Comparison of ENCODE assay signal across 16 cellular contexts in genomic region chr16:20734782-20735181, GRCh38. TPM values are rescaled to one million over a fixed set of nuclear protein-coding genes. Genes with fewer than 3 reads are reported as not detected.
A peak's percentile ranks its signal among the peaks of the same experiment; 100 is the strongest.
DNase-seq lines count a peak whose midpoint lies in the region; ATAC-seq, FAIRE-seq and TF ChIP-seq lines count a peak whose summit lies in the region.
"Had no signal": no experiment of that assay in that cellular context is flagged by ENCODE, and none has a peak within 500 bp of the region (broad histone marks: within the 10 kb centered on the region; RNA-seq: fewer than 3 reads in every experiment).

No MANE protein-coding gene starts in this region.

- H3K9me3 Mint-ChIP-seq in activated naive CD4-positive, alpha-beta T cell treated with anti-CD3 and anti-CD28 coated beads, Interleukin-2, amount 50 U/mL, for 24 hours = no peaks in the 10 kb centered on the region
- H3K9me3 Mint-ChIP-seq: GM23338 had no signal

- H3K79me2 ChIP-seq in GM12878 (ENCODE audit: control insufficient read depth, insufficient read depth, low read length) = peaks cover 11% of the 10 kb centered on the region

- H3K4me2 ChIP-seq in GM12878 (ENCODE audit: control insufficient read depth, insufficient read depth) = no peak overlapping the region
- H3K4me2 ChIP-seq: GM23338 had no signal

- no peak overlapping the region for H3K4me3 Mint-ChIP-seq in activated naive CD4-positive, alpha-beta T cell treated with anti-CD3 and anti-CD28 coated beads, Interleukin-2, amount 50 U/mL, for 24 hours
- H3K4me3 Mint-ChIP-seq: GM23338 had no signal

- H3K4me3 ChIP-seq in GM12878 (no peak overlapping the region), lower lobe of right lung (no peak overlapping the region), tibial artery (no peak overlapping the region)
- H3K4me3 ChIP-seq: GM23338 had no signal

- H4K20me1 ChIP-seq in GM12878 (ENCODE audit: control insufficient read depth, insufficient read depth) = no peaks in the 10 kb centered on the region

- in situ Hi-C loops in GM12878 (cut with MboI) = no loop called here

- POLR2A ChIA-PET in GM12878 (lab: Charles Lee) = no interaction called here

- ATAC-seq in GM12878 (no peak), lower lobe of right lung (peak in 1 of 2 donors; percentile 40), GM21367 (IDR thresholded peaks at IDR 0.05; ENCODE audit: unreplicated experiment) (no peak)
- ATAC-seq: GM23338 had no signal

- peak overlapping the region; percentile 85 for H3K27ac Mint-ChIP-seq in activated naive CD4-positive, alpha-beta T cell treated with anti-CD3 and anti-CD28 coated beads, Interleukin-2, amount 50 U/mL, for 24 hours
- H3K27ac Mint-ChIP-seq: GM23338 had no signal

- H3K36me3 Mint-ChIP-seq in activated naive CD4-positive, alpha-beta T cell treated with anti-CD3 and anti-CD28 coated beads, Interleukin-2, amount 50 U/mL, for 24 hours = peaks cover 14% of the 10 kb centered on the region

- peaks cover 37% of the 10 kb centered on the region for H3K4me1 Mint-ChIP-seq in activated naive CD4-positive, alpha-beta T cell treated with anti-CD3 and anti-CD28 coated beads, Interleukin-2, amount 50 U/mL, for 24 hours
- H3K4me1 Mint-ChIP-seq: GM23338 had no signal

- H3K36me3 ChIP-seq in GM12878 (ENCODE audit: control insufficient read depth in 2 of 2, insufficient read depth in 2 of 2, low read length in 1 of 2) (peaks cover 0 to 32% of the 10 kb centered on the region in 2 experiments; a peak in 2 of 4 replicates), lower lobe of right lung (peaks cover 57% of the 10 kb centered on the region), tibial artery (peaks cover 47 to 57% (median 48%) of the 10 kb centered on the region in 3 donors)

- SMC1A ChIA-PET in GM12878 (lab: Charles Lee; ENCODE audit: uncharacterized antibody, unreplicated experiment) = no interaction called here

- no peak overlapping the region for H3K9ac ChIP-seq in GM12878 (ENCODE audit: control insufficient read depth, insufficient read depth, low read length)

- TF ChIP-seq EP300 in GM12878 (IDR thresholded peaks at IDR 0.05; ENCODE audit: borderline replicate concordance in 1 of 2, control insufficient read depth in 1 of 2, low read depth in 2 of 2, low read length in 2 of 2) = no peak

- no peak overlapping the region for H2AFZ ChIP-seq in GM12878 (ENCODE audit: control insufficient read depth, low read depth, low read length)
- H2AFZ ChIP-seq: GM23338 had no signal

- BruUV-seq in GM12878 (replicated peaks; lab: Mats Ljungman, UMichigan) = no TSS peak

- H3K9me3 ChIP-seq in GM12878 (replicated peaks; ENCODE audit: control insufficient read depth, insufficient read depth, low read length) = no peaks in the 10 kb centered on the region
- H3K9me3 ChIP-seq in lower lobe of right lung = no peaks in the 10 kb centered on the region
- no peaks in the 10 kb centered on the region for H3K9me3 ChIP-seq in tibial artery

- H3K4me1 ChIP-seq in GM12878 (ENCODE audit: control insufficient read depth, insufficient read depth, low read length) (peaks cover under 1% of the 10 kb centered on the region; the same call in 1 of the 2 replicates), lower lobe of right lung (peaks cover 39% of the 10 kb centered on the region), tibial artery (peaks cover 0 to 46% (median 4%) of the 10 kb centered on the region in 4 donors)

- RAD21 ChIA-PET in GM12878 (lab: Charles Lee; ENCODE audit: unreplicated experiment) = no interaction called here

- no peak for DNase-seq in activated naive CD4-positive, alpha-beta T cell (lab: John Stamatoyannopoulos, UW)
- DNase-seq in GM12878 (ENCODE audit: low read depth, low spot score) (no peak), lower lobe of right lung (no peak), tibial artery (no peak), NCI-H2029 treated with DMSO at 0.1 percent for 48 hours (lab: John Stamatoyannopoulos, UW) (no peak)
- DNase-seq: AML-193; Calu3; DMS79; NCI-H146; NCI-H226; NCI-H526; NK-92 treated with Interleukin-12 subunit alpha and Interleukin-12 subunit beta, amount 100 ng/mL, for 24 hours had no signal

- 49% methylated on average over 3 of the region's 3 CpGs for WGBS in GM12878 (ENCODE audit: insufficient coverage, insufficient replicate concordance, low lambda C conversion rate, missing lambda C conversion rate)

- CTCF ChIA-PET in GM12878 (lab: Yijun Ruan, JAX) = interaction anchor here (0.8 to 1.2 kb wide), 2 partner anchors 30 to 40 kb away, joined by 3 read pairs; no protein-coding TSS in a partner anchor

- intact Hi-C loops in GM12878 (cut with micrococcal nuclease; ENCODE audit: unreplicated experiment) = no loop called here
- intact Hi-C loops in lower lobe of right lung (cut with DNase I) = no loop called here
- intact Hi-C loops in tibial artery (cut with DNase I; ENCODE audit: low total_unique reads) = no loop called here

- H3K27me3 ChIP-seq in GM12878 (replicated peaks in 1 of 2; ENCODE audit: control insufficient read depth in 2 of 2, insufficient read depth in 2 of 2, low read length in 1 of 2) = no peaks in the 10 kb centered on the region
- H3K27me3 ChIP-seq in lower lobe of right lung (ENCODE audit: low read depth) = no peaks in the 10 kb centered on the region
- no peaks in the 10 kb centered on the region for H3K27me3 ChIP-seq in tibial artery

- no peak for TF ChIP-seq RAD21 in GM12878 (IDR thresholded peaks at IDR 0.05; ENCODE audit: insufficient read depth, low read depth, low read length)

- no peaks in the 10 kb centered on the region for H3K27me3 Mint-ChIP-seq in activated naive CD4-positive, alpha-beta T cell treated with anti-CD3 and anti-CD28 coated beads, Interleukin-2, amount 50 U/mL, for 24 hours

- FAIRE-seq in GM12878 (lab: Jason Lieb, UNC) = no peak
- FAIRE-seq: HTR-8/SVneo had no signal

- TF ChIP-seq CTCF in GM12878 (IDR thresholded peaks at IDR 0.05 in 2 of 3, conservative IDR thresholded peaks at IDR 0.05 in 1 of 3; ENCODE audit: control insufficient read depth in 2 of 3, extremely low read depth in 1 of 3, insufficient read depth in 1 of 3, low read depth in 3 of 3, low read length in 3 of 3) (no peak), lower lobe of right lung (IDR thresholded peaks at IDR 0.05) (no peak), tibial artery (IDR thresholded peaks at IDR 0.05) (no peak)

- H3K27ac ChIP-seq in GM12878 (ENCODE audit: control insufficient read depth, insufficient read depth) (no peak overlapping the region), lower lobe of right lung (peak overlapping the region; percentile 46), tibial artery (peak overlapping the region; percentile 35 to 46)

- no peak for TF ChIP-seq POLR2A in GM12878 (IDR thresholded peaks at IDR 0.05; ENCODE audit: low read depth, low read length)

RNA-seq across cellular contexts. Expression of gene THUMPD1, which starts 6.8 kb away (rescaled TPM):
- 67.9 and 68.9 TPM in 2 replicates for total RNA-seq in GM12878 (2013; cell fraction: nucleolus; rRNA removed)
- total RNA-seq in GM12878 (2014; rRNA removed) (46.3 and 48.4 TPM in 2 replicates), GM12878 (2014; rRNA removed; fragmentation: Illumina TruSeq; extraction: Trizol) (48.5 and 49.5 TPM in 2 replicates), GM12878 (2021) (33.7 and 36.2 TPM in 2 replicates), lower lobe of right lung (41.3 TPM)
- polyA plus RNA-seq in GM12878 (2011; ENCODE audit: low read depth) = 14.7 TPM
- polyA plus RNA-seq in GM12878 (2011; rRNA removed) (35.5 and 61.3 TPM in 2 replicates), GM12878 (2014; fragmentation: Illumina TruSeq; extraction: Trizol) (37.7 and 44.4 TPM in 2 replicates), GM12878 (2014; fragmentation: Nextera tagmentation; extraction: Ambion mirVana) (10 to 100 TPM; 21.5 to 26.1 TPM), GM12878 (2014; rRNA removed) (28.9 and 31.7 TPM in 2 replicates), GM12878 (2016; fragmentation: Nextera tagmentation; extraction: Ambion mirVana) (10 to 100 TPM; 45.2 to 49.5 TPM)
- polyA plus RNA-seq in GM12878 (2011; cell fraction: cytosol; rRNA removed) = 40.0 and 78.5 TPM in 2 replicates
- polyA plus RNA-seq in GM12878 (2011; cell fraction: nucleus; rRNA removed) = 38.9 and 55.1 TPM in 2 replicates
- polyA plus RNA-seq in GM12878 (2012) = 20.4 and 21.0 TPM in 2 replicates
- polyA minus RNA-seq in GM12878 (2011; rRNA and poly(A)+ RNA removed) = 40.5 and 76.6 TPM in 2 replicates
- polyA minus RNA-seq in GM12878 (2011; cell fraction: cytosol; rRNA and poly(A)+ RNA removed) = 24.2 and 26.2 TPM in 2 replicates
- 44.5 and 73.1 TPM in 2 replicates for polyA minus RNA-seq in GM12878 (2011; cell fraction: nucleus; rRNA and poly(A)+ RNA removed)

RNA-seq across cellular contexts. Expression of gene ACSM3, which starts 29.0 kb away (rescaled TPM):
- total RNA-seq in GM12878 (2013; cell fraction: nucleolus; rRNA removed) = 18.1 and 22.5 TPM in 2 replicates
- total RNA-seq in GM12878 (2014; rRNA removed) (4.5 and 7.7 TPM in 2 replicates), GM12878 (2014; rRNA removed; fragmentation: Illumina TruSeq; extraction: Trizol) (5.4 and 6.5 TPM in 2 replicates), GM12878 (2021) (4.4 and 7.1 TPM in 2 replicates), lower lobe of right lung (25.2 TPM)
- polyA plus RNA-seq in GM12878 (2011; ENCODE audit: low read depth) = 6.0 TPM
- polyA plus RNA-seq in GM12878 (2011; rRNA removed) (21.0 and 28.6 TPM in 2 replicates), GM12878 (2014; fragmentation: Illumina TruSeq; extraction: Trizol) (6.7 and 7.5 TPM in 2 replicates), GM12878 (2014; fragmentation: Nextera tagmentation; extraction: Ambion mirVana) (1 to 10 TPM; 5.0 to 6.8 TPM), GM12878 (2014; rRNA removed) (4.2 and 4.9 TPM in 2 replicates), GM12878 (2016; fragmentation: Nextera tagmentation; extraction: Ambion mirVana) (1 to 10 TPM; 6.9 to 7.9 TPM)
- polyA plus RNA-seq in GM12878 (2011; cell fraction: cytosol; rRNA removed) = 10.3 and 13.8 TPM in 2 replicates
- polyA plus RNA-seq in GM12878 (2011; cell fraction: nucleus; rRNA removed) = 8.3 and 10.0 TPM in 2 replicates
- 6.2 and 8.1 TPM in 2 replicates for polyA plus RNA-seq in GM12878 (2012)
- polyA minus RNA-seq in GM12878 (2011; rRNA and poly(A)+ RNA removed) = 13.4 and 14.7 TPM in 2 replicates
- 5.3 and 5.9 TPM in 2 replicates for polyA minus RNA-seq in GM12878 (2011; cell fraction: cytosol; rRNA and poly(A)+ RNA removed)
- 4.1 and 5.6 TPM in 2 replicates for polyA minus RNA-seq in GM12878 (2011; cell fraction: nucleus; rRNA and poly(A)+ RNA removed)

RNA-seq across cellular contexts. Expression of gene ACSM1, which starts 37.3 kb away (rescaled TPM):
- total RNA-seq in GM12878 (2013; cell fraction: nucleolus; rRNA removed) = 0.76 and 1.0 TPM in 2 replicates
- total RNA-seq in GM12878 (2014; rRNA removed) = 0.22 TPM in 1 of 2 replicates, not detected in the other
- 0.09 and 0.22 TPM in 2 replicates for total RNA-seq in GM12878 (2014; rRNA removed; fragmentation: Illumina TruSeq; extraction: Trizol)
- not detected in 2 replicates for total RNA-seq in GM12878 (2021)
- not detected for polyA plus RNA-seq in GM12878 (2011; ENCODE audit: low read depth)
- 0.15 and 0.26 TPM in 2 replicates for polyA plus RNA-seq in GM12878 (2011; rRNA removed)
- 0.15 TPM in 2 replicates for polyA plus RNA-seq in GM12878 (2011; cell fraction: cytosol; rRNA removed)
- polyA plus RNA-seq in GM12878 (2011; cell fraction: nucleus; rRNA removed) = 0.23 and 0.82 TPM in 2 replicates
- not detected in 2 replicates for polyA plus RNA-seq in GM12878 (2012)
- polyA plus RNA-seq in GM12878 (2014; fragmentation: Illumina TruSeq; extraction: Trizol) = 0.13 and 0.55 TPM in 2 replicates
- polyA plus RNA-seq in GM12878 (2014; fragmentation: Nextera tagmentation; extraction: Ambion mirVana) = under 1 TPM; 0.11 TPM
- 0.14 and 0.22 TPM in 2 replicates for polyA plus RNA-seq in GM12878 (2014; rRNA removed)
- polyA plus RNA-seq in GM12878 (2016; fragmentation: Nextera tagmentation; extraction: Ambion mirVana) = not detected
- polyA minus RNA-seq in GM12878 (2011; rRNA and poly(A)+ RNA removed) = 0.26 TPM in 1 of 2 replicates, not detected in the other
- polyA minus RNA-seq in GM12878 (2011; cell fraction: cytosol; rRNA and poly(A)+ RNA removed) = not detected in 2 replicates
- polyA minus RNA-seq in GM12878 (2011; cell fraction: nucleus; rRNA and poly(A)+ RNA removed) = 0.12 TPM in 1 of 2 replicates, not detected in the other
- 0.53 TPM for total RNA-seq in lower lobe of right lung
